18 cellular contexts compared by ENCODE assay signal in the genomic region with DNA sequence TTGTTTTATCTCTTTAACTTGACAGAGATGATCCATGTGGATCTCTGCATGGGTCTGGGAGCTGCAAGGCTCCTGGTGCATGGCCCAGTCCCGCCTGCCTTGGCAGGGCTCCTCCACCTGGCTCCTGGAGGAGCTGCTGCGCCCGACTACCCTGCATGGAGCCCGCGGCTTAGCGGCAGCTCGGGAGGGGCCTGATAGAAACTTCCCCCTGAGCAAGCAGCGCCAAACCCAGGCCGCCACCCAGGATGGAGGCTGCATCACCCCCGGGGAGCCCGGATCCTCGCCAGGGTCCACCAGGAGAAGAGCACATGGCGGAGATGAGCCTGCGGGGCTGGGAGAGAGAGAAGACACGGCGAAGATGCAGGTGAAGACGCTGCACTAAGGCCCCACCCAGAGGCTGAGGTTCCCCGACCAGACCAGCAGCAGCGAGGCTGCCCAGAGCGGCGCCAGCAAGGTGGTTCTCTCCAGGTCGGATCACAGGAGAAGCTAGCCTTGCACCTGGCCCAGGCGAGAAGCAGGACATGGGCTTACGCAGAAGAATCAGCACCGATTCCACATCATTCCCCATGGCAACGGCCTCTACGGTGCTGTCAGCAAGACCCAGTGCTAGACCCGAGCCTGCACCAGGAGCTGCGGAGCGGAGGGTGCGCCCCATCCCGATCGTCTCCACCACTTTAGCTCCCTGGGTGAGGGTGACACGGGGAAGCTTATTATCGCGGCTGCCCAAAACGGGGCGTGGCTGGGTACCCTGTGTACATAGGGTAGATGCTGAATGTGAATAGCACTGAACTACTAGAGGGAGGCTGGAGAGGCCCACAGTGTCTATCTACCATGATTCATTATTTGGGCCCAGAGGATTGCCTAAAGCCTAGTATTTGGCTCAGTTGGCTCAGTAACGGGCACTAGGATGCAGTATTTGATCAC. TPM values are rescaled to one million over a fixed set of nuclear protein-coding genes. Genes with fewer than 3 reads are reported as not detected.
DNase-seq lines count a peak whose midpoint lies in the region; FAIRE-seq and TF ChIP-seq lines count a peak whose summit lies in the region.
"Had no signal": no experiment of that assay in that cellular context is flagged by ENCODE, and none has a peak within 500 bp of the region (broad histone marks: within the 10 kb centered on the region; RNA-seq: fewer than 3 reads in every experiment).

No MANE protein-coding gene starts in this region.

- no peak overlapping the region for H3K4me2 ChIP-seq in osteoblast (ENCODE audit: insufficient read depth, low read length)

- no peaks in the 10 kb centered on the region for H3K4me1 ChIP-seq in osteoblast (ENCODE audit: insufficient read depth, low read length)
- H3K4me1 ChIP-seq: HAP-1 had no signal

- no peak overlapping the region for H3K27ac ChIP-seq in osteoblast (ENCODE audit: low read depth, low read length)

- DNase-seq in H7 (peak; percentile 61), ecto neural progenitor cell (ENCODE audit: low spot score) (peak; percentile 21), osteoblast (ENCODE audit: insufficient read length, low spot score, missing footprints) (peak; percentile 5), D721Med (ENCODE audit: insufficient read length, low spot score) (no peak), NCI-H146 (lab: John Stamatoyannopoulos, UW) (no peak), NCI-H226 (no peak)
- no peak for DNase-seq in stimulated activated CD4-positive, alpha-beta T cell treated with anti-CD3 and anti-CD28 coated beads, Interleukin-1b, Interleukin-23, amount 100 ng/mL, for 48 hours
- DNase-seq: AML-193; CD4-positive, alpha-beta memory T cell; DMS 273 treated with DMSO at 0.1 percent for 48 hours; GDM1; GOT3; KG1 had no signal

- no peak for FAIRE-seq in D721Med (lab: Jason Lieb, UNC)
- FAIRE-seq: A204.1, GM12892, GM18507, HepG2 had no signal

- TF ChIP-seq CTCF in osteoblast (IDR thresholded peaks at IDR 0.05; ENCODE audit: extremely low read depth, low read depth, low read length) = no peak
- no peak for TF ChIP-seq CTCF in D721Med (IDR thresholded peaks at IDR 0.05; ENCODE audit: insufficient read depth, missing control alignments)

- no peaks in the 10 kb centered on the region for H4K20me1 ChIP-seq in osteoblast (ENCODE audit: insufficient read depth, low read length)

- H2AFZ ChIP-seq in osteoblast (ENCODE audit: low read length) = no peak overlapping the region

- no peaks in the 10 kb centered on the region for H3K9me3 ChIP-seq in osteoblast (ENCODE audit: low read depth, low read length)
- H3K9me3 ChIP-seq: HAP-1 had no signal

- no peaks in the 10 kb centered on the region for H3K36me3 ChIP-seq in H7 (replicated peaks; ENCODE audit: control insufficient read depth, insufficient read depth, low read length)
- H3K36me3 ChIP-seq in osteoblast (ENCODE audit: insufficient read depth, low read length) = no peaks in the 10 kb centered on the region
- H3K36me3 ChIP-seq: HAP-1 had no signal

- H3K27me3 ChIP-seq in H7 (ENCODE audit: control insufficient read depth, insufficient read depth, low read length) = peaks cover 97% of the 10 kb centered on the region
- peaks cover 19% of the 10 kb centered on the region for H3K27me3 ChIP-seq in osteoblast (ENCODE audit: insufficient read depth, low read length)

- no peaks in the 10 kb centered on the region for H3K79me2 ChIP-seq in osteoblast (ENCODE audit: insufficient read depth, low read length)

- H3K4me3 ChIP-seq in H7 (ENCODE audit: insufficient read depth, low read depth, low read length) (no peak overlapping the region), osteoblast (ENCODE audit: insufficient read depth, low read length) (no peak overlapping the region)
- H3K4me3 ChIP-seq: HAP-1 had no signal

RNA-seq across cellular contexts. Expression of a gene that starts 41.3 kb away (rescaled TPM):
- total RNA-seq in H7 (2014; rRNA removed; shearing (Covaris generic)) = not detected in 2 replicates
- not detected in 2 replicates for total RNA-seq in osteoblast
- total RNA-seq: CD4-positive, alpha-beta memory T cell; HepG2 had no signal

Comparison
In these comparisons a context has a peak if more than half of its experiments do, and no peak if none do; other contexts are left out.
1. DNase-seq: peak in H7 (single experiment), ecto neural progenitor cell (single experiment) and osteoblast (single experiment); none in D721Med (single experiment), NCI-H146 (single experiment), NCI-H226 (single experiment) and stimulated activated CD4-positive, alpha-beta T cell treated with anti-CD3 and anti-CD28 coated beads, Interleukin-1b, Interleukin-23, amount 100 ng/mL, for 48 hours (single experiment).